8 cellular contexts compared by ENCODE assay signal in genomic region chrX:55489315-55490009, GRCh38. TPM values are rescaled to one million over a fixed set of nuclear protein-coding genes. Genes with fewer than 3 reads are reported as not detected.
DNase-seq lines count a peak whose midpoint lies in the region; ATAC-seq, FAIRE-seq and TF ChIP-seq lines count a peak whose summit lies in the region.

Gene USP51, minus strand, starts transcription at chrX:55489848. Its CDS starts 909 bp downstream, at chrX:55488939.

- H3K9me2 ChIP-seq in OCI-LY1 (ENCODE audit: low read depth, low read length), result no peaks in the 10 kb centered on the region

- H3K4me1 ChIP-seq in A549, result peaks cover 6% of the 10 kb centered on the region; the same call in 1 of the 3 replicates
- H3K4me1 ChIP-seq in OCI-LY1 (ENCODE audit: insufficient read depth, low read length, severe bottlenecking), result peaks cover 18% of the 10 kb centered on the region
- H3K4me1 ChIP-seq in right cardiac atrium (ENCODE audit: control insufficient read depth, insufficient read depth, low read length), result no peaks in the 10 kb centered on the region
- H3K4me1 ChIP-seq in prostate gland (replicated peaks), result no peaks in the 10 kb centered on the region

- ATAC-seq in A549 (peak; percentile 58 to 73), HG02852 (IDR thresholded peaks at IDR 0.05; ENCODE audit: unreplicated experiment) (peak; percentile 42), right cardiac atrium (peak; percentile 81 to 82)

- TF ChIP-seq EP300 in A549 (IDR thresholded peaks at IDR 0.05), result no peak

- no peaks in the 10 kb centered on the region for H3F3A ChIP-seq in OCI-LY1 (ENCODE audit: insufficient read depth, low read length)

- peak; percentile 5 to 11 for DNase-seq in A549 (ENCODE audit: low read depth in 1 of 2, low spot score in 1 of 2)
- DNase-seq in GM12892 (ENCODE audit: insufficient read length), result peak; percentile 30
- DNase-seq in anterior cingulate cortex (lab: John Stamatoyannopoulos, UW), result peak in 50 of 58 donors; percentile 1 to 66 (median 29)
- peak; percentile 49 to 77 (median 76) for DNase-seq in right cardiac atrium
- DNase-seq in prostate gland (ENCODE audit: low spot score), result peak; percentile 28
- no peak for DNase-seq in NCI-H1048 (lab: John Stamatoyannopoulos, UW)

- H3K27ac ChIP-seq in A549 (peak within 1 kb of the TSS; percentile 81 to 92), OCI-LY1 (ENCODE audit: low read depth, low read length, poor library complexity, severe bottlenecking) (peak within 1 kb of the TSS; percentile 74), right cardiac atrium (ENCODE audit: low read length) (peak within 1 kb of the TSS; percentile 99), prostate gland (peak within 1 kb of the TSS; percentile 89 to 94)

- 2% methylated on average over 22 of the region's 34 CpGs for WGBS in A549 (ENCODE audit: missing lambda C conversion rate)
- 1% methylated on average over 34 of the region's 34 CpGs for WGBS in right cardiac atrium
- under 1% methylated on average over 28 of the region's 34 CpGs for WGBS in prostate gland

- H2AFZ ChIP-seq in OCI-LY1 (ENCODE audit: low read length), result peak within 1 kb of the TSS; percentile 69; the same call in 1 of the 2 replicates

- H3K4me3 ChIP-seq in A549 (peak within 1 kb of the TSS; percentile 71), OCI-LY1 (ENCODE audit: low read depth, low read length, poor library complexity, severe bottlenecking) (peak within 1 kb of the TSS; percentile 87), right cardiac atrium (ENCODE audit: low read length) (peak within 1 kb of the TSS; percentile 92), prostate gland (peak within 1 kb of the TSS; percentile 53 to 55)

- POLR2A ChIA-PET in A549 (lab: Yijun Ruan, JAX), result interaction anchor here (1.3 to 1.6 kb wide), 3 partner anchors 38 to 489 kb away, joined by 4 read pairs; partner anchors contain the start of genes APEX2, MAGEH1 and RRAGB

- TF ChIP-seq POLR2A in A549 (IDR thresholded peaks at IDR 0.05; ENCODE audit: low read length) (no peak), GM12892 (IDR thresholded peaks at IDR 0.05; ENCODE audit: low read depth, low read length) (no peak), prostate gland (IDR thresholded peaks at IDR 0.05) (peak; percentile 4)

- H3K9me3 ChIP-seq in A549 (no peaks in the 10 kb centered on the region), OCI-LY1 (ENCODE audit: low read length) (no peaks in the 10 kb centered on the region), right cardiac atrium (ENCODE audit: control insufficient read depth, low read length) (no peaks in the 10 kb centered on the region), prostate gland (no peaks in the 10 kb centered on the region)

- no peaks in the 10 kb centered on the region for H4K20me1 ChIP-seq in OCI-LY1 (ENCODE audit: insufficient read depth, low read length)

- H3K27me3 ChIP-seq in OCI-LY1 (ENCODE audit: insufficient read depth, low read length), result no peaks in the 10 kb centered on the region
- no peaks in the 10 kb centered on the region for H3K27me3 ChIP-seq in right cardiac atrium (ENCODE audit: control insufficient read depth, insufficient read depth)
- no peaks in the 10 kb centered on the region for H3K27me3 ChIP-seq in prostate gland (replicated peaks; ENCODE audit: insufficient read depth)

- FAIRE-seq in A549 (lab: Jason Lieb, UNC) (no peak), GM12892 (lab: Jason Lieb, UNC) (no peak)

- H3K79me2 ChIP-seq in OCI-LY1 (ENCODE audit: insufficient read depth, low read length), result no peaks in the 10 kb centered on the region

- TF ChIP-seq CTCF in A549 (IDR thresholded peaks at IDR 0.05) (peak; percentile 37), OCI-LY1 (IDR thresholded peaks at IDR 0.05; ENCODE audit: low read length) (peak; percentile 17; the same call in 1 of the 2 replicates), prostate gland (IDR thresholded peaks at IDR 0.05) (peak in 2 of 4 experiments; percentile 4 to 19)

- CTCF ChIA-PET in A549 (lab: Yijun Ruan, JAX), result interaction anchor here (0.9 to 2.2 kb wide), 2 partner anchors 37 to 355 kb away, joined by 3 to 4 read pairs; no protein-coding TSS in a partner anchor

- TF ChIP-seq RAD21 in A549 (conservative IDR thresholded peaks at IDR 0.05 in 1 of 2, IDR thresholded peaks at IDR 0.05 in 1 of 2), result 0 out of 5 replicates have a peak, but pooled peaks of 1 of the 2 experiments have one; percentile 14

- H3K4me2 ChIP-seq in A549, result peak within 1 kb of the TSS; percentile 85
- peak within 1 kb of the TSS; percentile 73 for H3K4me2 ChIP-seq in OCI-LY1 (ENCODE audit: low read length)

- H3K36me3 ChIP-seq in OCI-LY1 (ENCODE audit: insufficient read depth, low read length) (no peaks in the 10 kb centered on the region), prostate gland (no peaks in the 10 kb centered on the region)

- H3K9ac ChIP-seq in OCI-LY1 (ENCODE audit: low read length), result peak within 1 kb of the TSS; percentile 74

- intact Hi-C loops in right cardiac atrium (cut with DNase I) (no loop called here), prostate gland (cut with DNase I) (no loop called here)

TF ChIP-seq in A549, 52 proteins besides CTCF, POLR2A, EP300 and RAD21:
- TF ChIP-seq PBX3 (IDR thresholded peaks at IDR 0.05) (no peak), FOSB (CRISPR knock-in tag; IDR thresholded peaks at IDR 0.05) (no peak), MAX (IDR thresholded peaks at IDR 0.05) (peak; percentile 25; the same call in 1 of the 2 replicates)

RNA-seq across cellular contexts. Expression of gene USP51, which starts in this region (rescaled TPM):
- polyA plus RNA-seq in A549 (2011; rRNA removed) (0.72 and 1.4 TPM in 2 replicates), A549 (2017; fragmentation: RNase III; extraction: RNeasy Plus Mini Kit Qiagen cat#74134 plus additional on column Dnase treatment) (0.45 to 0.68 TPM (median 0.67 TPM) in 3 replicates), right cardiac atrium (1.7 TPM)
- polyA plus RNA-seq in A549 (2012; cell fraction: cytosol; rRNA removed), result 0.29 and 0.36 TPM in 2 replicates
- polyA plus RNA-seq in A549 (2012; cell fraction: nucleus; rRNA removed), result 0.27 and 0.34 TPM in 2 replicates
- 2.4 and 2.6 TPM in 2 replicates for polyA minus RNA-seq in A549 (2011; rRNA and poly(A)+ RNA removed)
- polyA plus RNA-seq in GM12892 (2012; ENCODE audit: missing spikeins), result 1.2 TPM
- total RNA-seq in right cardiac atrium (1 to 10 TPM; 3.5 to 5.2 (median 4.3) TPM), prostate gland (1 to 10 TPM; 1.0 to 8.5 TPM)
